In genomic region chr9:96856363-96857286, GRCh38 we compare ENCODE assay signal across 8 cellular contexts. TPM values are rescaled to one million over a fixed set of nuclear protein-coding genes. Genes with fewer than 3 reads are reported as not detected.
DNase-seq lines count a peak whose midpoint lies in the region; ATAC-seq, FAIRE-seq and TF ChIP-seq lines count a peak whose summit lies in the region.

No MANE protein-coding gene starts in this region.

- CTCF ChIA-PET in HCT116 (lab: Charles Lee) (interaction anchor here (0.7 to 3.1 kb wide), 13 partner anchors 14 to 777 kb away, joined by 3 to 21 read pairs (median 5); partner anchors contain the start of genes NCBP1 and TSTD2), K562 (lab: Yijun Ruan, JAX; ENCODE audit: low intra/inter-chr PET ratio) (interaction anchor here (0.5 to 2.5 kb wide), 7 partner anchors 252 to 759 kb away, joined by 3 to 11 read pairs (median 3); no protein-coding TSS in a partner anchor)

- TF ChIP-seq CTCF in HCT116 (IDR thresholded peaks at IDR 0.05 in 2 of 3, conservative IDR thresholded peaks at IDR 0.05 in 1 of 3; ENCODE audit: borderline replicate concordance in 1 of 3, insufficient read depth in 1 of 3, low read depth in 2 of 3, low read length in 2 of 3) (peak; percentile 86 to 97 (median 90)), K562 (IDR thresholded peaks at IDR 0.05 in 2 of 3, conservative IDR thresholded peaks at IDR 0.05 in 1 of 3; ENCODE audit: insufficient read depth in 2 of 3, low read depth in 1 of 3, low read length in 3 of 3) (peak; percentile 79 to 95 (median 91))

- no peaks in the 10 kb centered on the region; a peak in 1 of 4 replicates for H3K36me3 ChIP-seq in HCT116 (ENCODE audit: control insufficient read depth in 1 of 2, insufficient read depth in 2 of 2, low read length in 2 of 2)
- no peaks in the 10 kb centered on the region for H3K36me3 ChIP-seq in K562 (ENCODE audit: control insufficient read depth, insufficient read depth, low read length)

- H3K9ac ChIP-seq in HCT116 (ENCODE audit: low read length), result no peak overlapping the region
- no peak overlapping the region for H3K9ac ChIP-seq in K562 (ENCODE audit: insufficient read depth in 1 of 2, low read depth in 2 of 2, low read length in 2 of 2)

- in situ Hi-C loops in K562 (cut with MboI), result loop anchor here (10.0 kb wide), 2 partner anchors 558 to 748 kb away; partner anchors contain the start of gene TDRD7

- H4K20me1 ChIP-seq in HCT116 (ENCODE audit: insufficient read depth) (no peaks in the 10 kb centered on the region), K562 (replicated peaks; ENCODE audit: control insufficient read depth, insufficient read depth, low read length) (no peaks in the 10 kb centered on the region)

- TF ChIP-seq RAD21 in HCT116 (IDR thresholded peaks at IDR 0.05; ENCODE audit: low read depth), result peak; percentile 93
- TF ChIP-seq RAD21 in K562 (CRISPR knock-in tag; conservative IDR thresholded peaks at IDR 0.05 in 1 of 2, IDR thresholded peaks at IDR 0.05 in 1 of 2), result peak; percentile 85 to 91

- POLR2A ChIA-PET in HCT116 (lab: Charles Lee), result interaction anchor here (0.8 to 1.3 kb wide), 3 partner anchors 253 to 777 kb away, joined by 3 to 4 read pairs (median 3); partner anchors contain the start of genes NCBP1 and TSTD2
- POLR2A ChIA-PET in K562 (lab: Yijun Ruan, JAX), result interaction anchor here (0.7 to 1.3 kb wide), 2 partner anchors 185 to 545 kb away, joined by 3 to 4 read pairs; no protein-coding TSS in a partner anchor

- H3K9me3 ChIP-seq in HCT116 (ENCODE audit: control insufficient read depth in 1 of 2, insufficient read depth in 1 of 2, low read depth in 1 of 2, low read length in 2 of 2) (no peaks in the 10 kb centered on the region), K562 (replicated peaks; ENCODE audit: control insufficient read depth, insufficient read depth, low read depth, low read length) (no peaks in the 10 kb centered on the region)

- 1% methylated on average over 6 of the region's 6 CpGs for WGBS in K562 (ENCODE audit: insufficient coverage, low coverage, missing lambda C conversion rate)

- no peak overlapping the region for H3K4me3 ChIP-seq in HCT116 (replicated peaks in 1 of 2; ENCODE audit: low read depth in 1 of 2, low read length in 2 of 2)
- no peak overlapping the region for H3K4me3 ChIP-seq in K562

- DNase-seq in EL (peak; percentile 77), HCT116 (ENCODE audit: low read depth, low spot score) (peak; percentile 45), NCI-H146 (lab: John Stamatoyannopoulos, UW) (peak; percentile 37), T-helper 22 cell (ENCODE audit: low read depth) (peak; percentile 34), K562 (ENCODE audit: extremely low read depth in 1 of 4, low spot score in 3 of 4) (peak; percentile 56 to 83 (median 57)), iPS-NIHi7 (ENCODE audit: extremely low spot score) (peak; percentile 58), NCI-H1048 (lab: John Stamatoyannopoulos, UW) (no peak)
- peak; percentile 78 for DNase-seq in stimulated activated CD4-positive, alpha-beta T cell treated with anti-CD3 and anti-CD28 coated beads, Interleukin-15, amount 100 ng/mL, for 24 hours

- TF ChIP-seq POLR2A in HCT116 (IDR thresholded peaks at IDR 0.05; ENCODE audit: borderline replicate concordance, extremely low read depth, insufficient read depth, insufficient read length) (no peak), K562 (conservative IDR thresholded peaks at IDR 0.05) (no peak)

- H3K27ac ChIP-seq in HCT116 (ENCODE audit: low read depth, low read length) (no peak overlapping the region), K562 (ENCODE audit: extremely low read depth, low read depth, low read length) (0 out of 3 replicates have a peak overlapping the region, but pooled peaks have one; percentile 70)

- H3K27me3 ChIP-seq in HCT116 (ENCODE audit: insufficient read depth, low read length) (no peaks in the 10 kb centered on the region), K562 (ENCODE audit: control insufficient read depth in 2 of 2, insufficient read depth in 2 of 2, low read length in 2 of 2) (no peaks in the 10 kb centered on the region)

- TF ChIP-seq EP300 in K562 (IDR thresholded peaks at IDR 0.05; ENCODE audit: low read length), result peak; percentile 20; the same call in 1 of the 2 replicates

- RAD21 ChIA-PET in HCT116 (lab: Charles Lee; ENCODE audit: low non-redundant PET in 1 of 2, low total read pairs in 2 of 2, uncharacterized antibody in 2 of 2, unreplicated experiment in 2 of 2), result interaction anchor here (0.6 to 1.0 kb wide), 4 partner anchors 253 to 638 kb away, joined by 3 to 4 read pairs (median 4); no protein-coding TSS in a partner anchor

- peak; percentile 74 for ATAC-seq in HCT116
- ATAC-seq in K562, result peak; percentile 77

- H3K4me1 ChIP-seq in HCT116 (ENCODE audit: control insufficient read depth in 1 of 2, insufficient read depth in 2 of 2, low read length in 2 of 2) (peaks cover 6 to 21% of the 10 kb centered on the region in 2 experiments; a peak in 3 of 4 replicates), K562 (replicated peaks in 1 of 2; ENCODE audit: control insufficient read depth in 2 of 2, insufficient read depth in 2 of 2, low read length in 2 of 2) (peaks cover 15 to 33% of the 10 kb centered on the region in 2 experiments)

- H3K79me2 ChIP-seq in HCT116 (ENCODE audit: insufficient read depth, low read length) (peaks cover 9% of the 10 kb centered on the region; the same call in 1 of the 2 replicates), K562 (ENCODE audit: control insufficient read depth, insufficient read depth, low read length) (peaks cover 18% of the 10 kb centered on the region)

- peak; percentile 73 for FAIRE-seq in K562 (lab: Jason Lieb, UNC)

- no peak overlapping the region for H3K4me2 ChIP-seq in HCT116 (ENCODE audit: low read length)
- no peak overlapping the region for H3K4me2 ChIP-seq in K562 (ENCODE audit: insufficient read depth, low read length)

- H2AFZ ChIP-seq in HCT116 (ENCODE audit: low read depth, low read length, poor library complexity, severe bottlenecking), result peak overlapping the region; percentile 47
- peak overlapping the region; percentile 71 for H2AFZ ChIP-seq in K562 (ENCODE audit: low read depth, low read length)

- intact Hi-C loops in HCT116 (cut with micrococcal nuclease), result loop anchor here (1.0 to 10.0 kb wide), 9 partner anchors 253 to 761 kb away; partner anchors contain the start of genes TDRD7 and ZNF367
- intact Hi-C loops in K562 (cut with micrococcal nuclease), result loop anchor here (1.0 to 10.0 kb wide), 4 partner anchors 253 to 741 kb away; no protein-coding TSS in a partner anchor

- BruUV-seq in HCT116 (replicated peaks; lab: Mats Ljungman, UMichigan) (no TSS peak), K562 (replicated peaks; lab: Mats Ljungman, UMichigan) (no TSS peak)

- H3K9me1 ChIP-seq in K562 (ENCODE audit: control insufficient read depth, insufficient read depth, low read length), result no peaks in the 10 kb centered on the region

- no peaks in the 10 kb centered on the region for H3K9me2 ChIP-seq in HCT116 (ENCODE audit: insufficient read depth)

TF ChIP-seq in HCT116, 20 proteins besides CTCF, POLR2A, EP300 and RAD21 (continues in another document):
- TF ChIP-seq SP1 (IDR thresholded peaks at IDR 0.05; ENCODE audit: low read depth), result no peak
- no peak for TF ChIP-seq ATF3 (IDR thresholded peaks at IDR 0.05)
- TF ChIP-seq EGR1 (IDR thresholded peaks at IDR 0.05; ENCODE audit: low read depth), result no peak
- TF ChIP-seq TCF7L2 (IDR thresholded peaks at IDR 0.05; ENCODE audit: borderline replicate concordance, extremely low read depth, insufficient read depth, insufficient read length), result no peak
- no peak for TF ChIP-seq ELF1 (IDR thresholded peaks at IDR 0.05; ENCODE audit: borderline replicate concordance, low read depth)
- TF ChIP-seq EZH2 (IDR thresholded peaks at IDR 0.05), result no peak

TF ChIP-seq in K562, 482 proteins besides CTCF, POLR2A, EP300 and RAD21 (continues in another document):
- TF ChIP-seq MCM5 (IDR thresholded peaks at IDR 0.05; ENCODE audit: low read depth) (no peak), ZNF449 (CRISPR knock-in tag; IDR thresholded peaks at IDR 0.05) (no peak), TRIM24 (IDR thresholded peaks at IDR 0.05) (no peak), SMARCE1 (IDR thresholded peaks at IDR 0.05) (no peak), LEF1 (IDR thresholded peaks at IDR 0.05) (no peak), DLX4 (CRISPR knock-in tag; IDR thresholded peaks at IDR 0.05) (no peak)

RNA-seq across cellular contexts. Expression of gene ZNF782, which starts 2.3 kb away (rescaled TPM):
- total RNA-seq in HCT116 (2021; ENCODE audit: unreplicated experiment) (3.7 TPM), K562 (2014; rRNA removed) (4.3 and 5.1 TPM in 2 replicates), K562 (2014; rRNA removed; fragmentation: Illumina TruSeq; extraction: Trizol) (6.0 and 6.4 TPM in 2 replicates), K562 (2015; rRNA removed; fragmentation: Illumina TruSeq; extraction: Trizol) (7.1 and 8.8 TPM in 2 replicates), K562 (2021) (4.5 and 4.9 TPM in 2 replicates)
- polyA plus RNA-seq in HCT116 (2012), result 0.60 and 0.82 TPM in 2 replicates
- total RNA-seq in K562 (2011; cell fraction: chromatin; rRNA removed; ENCODE audit: low replicate concordance), result 4.7 and 25.6 TPM in 2 replicates
- total RNA-seq in K562 (2011; cell fraction: nucleolus; rRNA removed), result 3.8 and 6.7 TPM in 2 replicates
- total RNA-seq in K562 (2011; cell fraction: nucleoplasm; rRNA removed), result 7.1 and 7.6 TPM in 2 replicates
- polyA plus RNA-seq in K562 (2011; rRNA removed) (4.5 and 4.6 TPM in 2 replicates), K562 (2014; fragmentation: Illumina TruSeq; extraction: Trizol) (3.9 and 4.2 TPM in 2 replicates), K562 (2014; fragmentation: Nextera tagmentation; extraction: Ambion mirVana) (under 1 TPM; 0.38 to 0.55 TPM), K562 (2014; rRNA removed) (3.2 and 5.3 TPM in 2 replicates)
- polyA plus RNA-seq in K562 (2011; cell fraction: cytosol; rRNA removed), result 1.0 and 1.2 TPM in 2 replicates
- polyA plus RNA-seq in K562 (2011; cell fraction: nucleus; rRNA removed), result 7.1 and 9.6 TPM in 2 replicates
- 2.4 and 3.2 TPM in 2 replicates for polyA plus RNA-seq in K562 (2012)
- polyA minus RNA-seq in K562 (2011; rRNA and poly(A)+ RNA removed), result 7.2 and 12.4 TPM in 2 replicates
- polyA minus RNA-seq in K562 (2011; cell fraction: cytosol; rRNA and poly(A)+ RNA removed), result 1.4 and 3.0 TPM in 2 replicates
- 6.1 and 11.3 TPM in 2 replicates for polyA minus RNA-seq in K562 (2011; cell fraction: nucleus; rRNA and poly(A)+ RNA removed)
